In genomic region chr1:75130865-75131592, GRCh38 we compare ENCODE assay signal across 28 cellular contexts. TPM values are rescaled to one million over a fixed set of nuclear protein-coding genes. Genes with fewer than 3 reads are reported as not detected.
DNase-seq lines count a peak whose midpoint lies in the region; ATAC-seq, FAIRE-seq and TF ChIP-seq lines count a peak whose summit lies in the region.
"Had no signal": no experiment of that assay in that cellular context is flagged by ENCODE, and none has a peak within 500 bp of the region (broad histone marks: within the 10 kb centered on the region; RNA-seq: fewer than 3 reads in every experiment).

No MANE protein-coding gene starts in this region.

- H3K27me3 ChIP-seq in H7 (ENCODE audit: control insufficient read depth, insufficient read depth, low read length) (peaks cover 98% of the 10 kb centered on the region), trophoblast cell (ENCODE audit: insufficient read depth, low read length) (peaks cover 68% of the 10 kb centered on the region), small intestine (ENCODE audit: control insufficient read depth in 2 of 2, insufficient read depth in 2 of 2, low read length in 2 of 2) (peaks cover 15 to 77% of the 10 kb centered on the region in 2 donors), uterus (peaks cover 0 to 59% of the 10 kb centered on the region in 2 donors)

- no peak overlapping the region for H2BK5ac ChIP-seq in trophoblast cell (ENCODE audit: low read depth, low read length, poor library complexity)

- peaks cover 7 to 14% of the 10 kb centered on the region in 2 experiments for H3K4me1 ChIP-seq in trophoblast cell (ENCODE audit: control insufficient read depth in 1 of 2, insufficient read depth in 2 of 2, low read length in 2 of 2)
- H3K4me1 ChIP-seq in small intestine (ENCODE audit: control insufficient read depth in 2 of 2, insufficient read depth in 1 of 2, low read depth in 1 of 2, low read length in 1 of 2) = no peaks in the 10 kb centered on the region
- peaks cover 0 to 8% of the 10 kb centered on the region in 2 donors for H3K4me1 ChIP-seq in uterus
- H3K4me1 ChIP-seq: psoas muscle had no signal

- no peak overlapping the region for H3K14ac ChIP-seq in trophoblast cell (ENCODE audit: low read length)

- no peak overlapping the region for H2BK120ac ChIP-seq in trophoblast cell (ENCODE audit: insufficient read depth, low read length, poor library complexity)

- FAIRE-seq in small intestine (lab: Jason Lieb, UNC) = no peak
- FAIRE-seq: islet of Langerhans, K562 had no signal

- no peak for TF ChIP-seq POLR2A in uterus (IDR thresholded peaks at IDR 0.05)

- H3K9me3 ChIP-seq in iPS-18c (ENCODE audit: control insufficient read depth, insufficient read depth, low read length) (peaks cover 5% of the 10 kb centered on the region), trophoblast cell (ENCODE audit: insufficient read depth, low read depth, low read length) (peaks cover 8% of the 10 kb centered on the region), small intestine (ENCODE audit: control insufficient read depth, low read depth) (no peaks in the 10 kb centered on the region), uterus (no peaks in the 10 kb centered on the region)
- H3K9me3 ChIP-seq: psoas muscle, thoracic aorta had no signal

- no peak overlapping the region for H3K23ac ChIP-seq in trophoblast cell (ENCODE audit: low read length)

- H3K27ac ChIP-seq in trophoblast cell (ENCODE audit: low read depth, low read length) (no peak overlapping the region), small intestine (ENCODE audit: low read depth in 1 of 2, low read length in 1 of 2) (no peak overlapping the region), uterus (no peak overlapping the region)
- H3K27ac ChIP-seq: GM23248, psoas muscle, thoracic aorta had no signal

- no peak overlapping the region for H3K4ac ChIP-seq in trophoblast cell (ENCODE audit: low read depth, low read length)

- no peak overlapping the region for H2AK5ac ChIP-seq in trophoblast cell (ENCODE audit: low read length)

- no peak overlapping the region for H2AFZ ChIP-seq in trophoblast cell (ENCODE audit: insufficient read depth, low read length, poor library complexity)
- H2AFZ ChIP-seq: GM23248 had no signal

- no peak overlapping the region for H2BK12ac ChIP-seq in trophoblast cell (ENCODE audit: low read length)

- no peak overlapping the region for H3K9ac ChIP-seq in trophoblast cell (ENCODE audit: low read length)
- H3K9ac ChIP-seq: GM23248 had no signal

- no peaks in the 10 kb centered on the region for H3K79me2 ChIP-seq in trophoblast cell (ENCODE audit: control insufficient read depth, insufficient read depth, low read length, poor library complexity)

- H3K4me3 ChIP-seq in H7 (ENCODE audit: insufficient read depth, low read depth, low read length) = peak overlapping the region; percentile 16
- peak overlapping the region; percentile 43 for H3K4me3 ChIP-seq in iPS-18c (ENCODE audit: insufficient read depth, low read depth, low read length)
- no peak overlapping the region for H3K4me3 ChIP-seq in trophoblast cell (ENCODE audit: low read depth, low read length)
- no peak overlapping the region for H3K4me3 ChIP-seq in small intestine (ENCODE audit: low read depth in 1 of 2, low read length in 2 of 2)
- no peak overlapping the region for H3K4me3 ChIP-seq in uterus
- H3K4me3 ChIP-seq: GM23248, K562, psoas muscle, thoracic aorta had no signal

- H4K91ac ChIP-seq in trophoblast cell (ENCODE audit: low read depth, low read length) = no peak overlapping the region

- no peak overlapping the region for H4K8ac ChIP-seq in trophoblast cell (ENCODE audit: low read depth, low read length)

- H3K18ac ChIP-seq in trophoblast cell (ENCODE audit: low read length) = no peak overlapping the region

- ATAC-seq in SK-N-SH treated with all-trans-retinoic acid at 6 μM for 48 hours = peak; percentile 5; the same call in 2 of the 3 replicates
- ATAC-seq: activated T-helper 17 cell treated with anti-CD3 and anti-CD28 coated beads, Interleukin-2, amount 50 U/mL, for 72 hours; K562; naive thymus-derived CD4-positive, alpha-beta T cell; psoas muscle had no signal

- DNase-seq in H7 = peak; percentile 73
- DNase-seq in trophoblast cell = no peak
- no peak for DNase-seq in NCI-H1048 (lab: John Stamatoyannopoulos, UW)
- DNase-seq in small intestine = no peak
- DNase-seq in kidney tubule cell (ENCODE audit: low spot score) = no peak
- DNase-seq in uterus = no peak
- DNase-seq: activated B cell treated with CpG ODN at 0.5 μM for 24 hours; Calu3; erythroblast; GM23248; naive thymus-derived CD4-positive, alpha-beta T cell; NCI-H2029; OCI-M1; psoas muscle; SHP77 treated with DMSO at 0.1 percent for 48 hours; stimulated activated CD4-positive, alpha-beta T cell treated with anti-CD3 and anti-CD28 coated beads, Interleukin-12 subunit alpha, Interleukin-12 subunit beta, amount 100 ng/mL, for 4 hours had no signal

- H4K12ac ChIP-seq in trophoblast cell (ENCODE audit: low read depth, low read length) = no peak overlapping the region

- H3K36me3 ChIP-seq in H7 (replicated peaks; ENCODE audit: control insufficient read depth, insufficient read depth, low read length) = no peaks in the 10 kb centered on the region
- no peaks in the 10 kb centered on the region for H3K36me3 ChIP-seq in trophoblast cell (ENCODE audit: control insufficient read depth in 1 of 2, insufficient read depth in 2 of 2, low read length in 2 of 2)
- H3K36me3 ChIP-seq in small intestine (ENCODE audit: control insufficient read depth in 2 of 2, insufficient read depth in 2 of 2, low read length in 2 of 2) = no peaks in the 10 kb centered on the region
- no peaks in the 10 kb centered on the region for H3K36me3 ChIP-seq in uterus
- H3K36me3 ChIP-seq: thoracic aorta had no signal

- no CpG with 5 or more reads among the region's 38 CpGs for WGBS in trophoblast cell (ENCODE audit: extremely low coverage, insufficient coverage, insufficient read length)
- 4 to 10% (median 8%) methylated on average over 34 to 38 of the region's 38 CpGs for WGBS in small intestine, 3 donors

- intact Hi-C loops in uterus (cut with DNase I; ENCODE audit: low total_unique reads) = no loop called here

- no peaks in the 10 kb centered on the region for H3K79me1 ChIP-seq in trophoblast cell (ENCODE audit: low read length)

- no peak for TF ChIP-seq CTCF in uterus (IDR thresholded peaks at IDR 0.05)

- H3K4me2 ChIP-seq in trophoblast cell (ENCODE audit: low read length) = peak overlapping the region; percentile 50

TF ChIP-seq in SK-N-SH treated with all-trans-retinoic acid at 6 μM for 48 hours, 23 proteins besides CTCF, POLR2A, EP300 and RAD21:
- TF ChIP-seq ZNF8 (CRISPR knock-in tag; IDR thresholded peaks at IDR 0.05) (no peak), RARB (CRISPR knock-in tag; IDR thresholded peaks at IDR 0.05) (no peak)

RNA-seq across cellular contexts. Expression of gene LHX8, which starts 3.2 kb away (rescaled TPM):
- not detected in 2 replicates for total RNA-seq in H7 (2014; rRNA removed; shearing (Covaris generic))
- polyA plus RNA-seq in trophoblast cell (2013) = 0.03 and 0.07 TPM in 2 replicates
- polyA plus RNA-seq in small intestine = not detected
- 1 to 10 TPM in 1 of 4 donors, under 1 TPM in 1, not detected in 2; 0.48 to 1.3 TPM for total RNA-seq in uterus
- total RNA-seq: activated B cell treated with CpG ODN at 0.5 μM for 24 hours; activated CD8-positive, alpha-beta memory T cell treated with anti-CD3 and anti-CD28 coated beads for 36 hours; activated T-helper 17 cell treated with anti-CD3 and anti-CD28 coated beads, Interleukin-2, amount 50 U/mL, for 72 hours; Calu3; cardiac septum; dermis microvascular lymphatic vessel endothelial cell; GM23248; K562; lung microvascular endothelial cell; naive thymus-derived CD4-positive, alpha-beta T cell; psoas muscle; T-helper 2 cell treated with Interferon-gamma antibody and Interleukin-4, amounts not matched to agents 100 ng/mL and 5 ng/mL, for 36 hours; thoracic aorta had no signal
- polyA plus RNA-seq: adipose tissue; GM23248; K562; naive thymus-derived CD4-positive, alpha-beta T cell; psoas muscle had no signal

Comparison
In these comparisons a context has a peak if more than half of its experiments do, and no peak if none do; other contexts are left out.
1. H3K4me3 ChIP-seq: peak in H7 (single experiment) and iPS-18c (single experiment); none in trophoblast cell (single experiment), small intestine (0 of 2) and uterus (0 of 2).